In genomic region chr1:181018901-181019681, GRCh38 we compare ENCODE assay signal across 14 cellular contexts. TPM values are rescaled to one million over a fixed set of nuclear protein-coding genes. Genes with fewer than 3 reads are reported as not detected.
DNase-seq lines count a peak whose midpoint lies in the region; ATAC-seq and TF ChIP-seq lines count a peak whose summit lies in the region.
"Had no signal": no experiment of that assay in that cellular context is flagged by ENCODE, and none has a peak within 500 bp of the region (broad histone marks: within the 10 kb centered on the region; RNA-seq: fewer than 3 reads in every experiment).

No MANE protein-coding gene starts in this region.

- peaks cover 29% of the 10 kb centered on the region for H3K36me3 Mint-ChIP-seq in activated CD4-positive, alpha-beta memory T cell treated with anti-CD3 and anti-CD28 coated beads, Interleukin-2, amount 10 ng/mL, durations not matched to agents 7 days and 5 days (ENCODE audit: low read depth)

- no peak overlapping the region for H3K4me3 ChIP-seq in BLaER1
- peak overlapping the region; percentile 1; the same call in 1 of the 2 replicates for H3K4me3 ChIP-seq in DOHH2 (ENCODE audit: low read length)
- H3K4me3 ChIP-seq in mesenchymal stem cell (ENCODE audit: insufficient read depth in 1 of 2, low read depth in 1 of 2, low read length in 2 of 2), result no peak overlapping the region
- H3K4me3 ChIP-seq: pancreas had no signal

- H2AK5ac ChIP-seq in mesenchymal stem cell (ENCODE audit: low read length, severe bottlenecking), result no peak overlapping the region

- H3K36me3 ChIP-seq in BLaER1, result peaks cover 21% of the 10 kb centered on the region
- peaks cover 10% of the 10 kb centered on the region for H3K36me3 ChIP-seq in DOHH2 (ENCODE audit: control insufficient read depth, low read length)
- H3K36me3 ChIP-seq in mesenchymal stem cell (ENCODE audit: control insufficient read depth in 1 of 2, insufficient read depth in 2 of 2, low read depth in 1 of 2, low read length in 2 of 2), result no peaks in the 10 kb centered on the region
- H3K36me3 ChIP-seq: pancreas had no signal

- no peak overlapping the region for H3K4ac ChIP-seq in mesenchymal stem cell (ENCODE audit: low read depth in 1 of 2, low read length in 2 of 2)

- no peaks in the 10 kb centered on the region for H3F3A ChIP-seq in DOHH2 (ENCODE audit: control insufficient read depth, insufficient read depth)

- no peak for ATAC-seq in GM18861 (IDR thresholded peaks at IDR 0.05; ENCODE audit: unreplicated experiment)
- ATAC-seq: left colon, pancreas had no signal

- peak overlapping the region; percentile 60 for H3K27ac Mint-ChIP-seq in activated CD4-positive, alpha-beta memory T cell treated with anti-CD3 and anti-CD28 coated beads, Interleukin-2, amount 10 ng/mL, durations not matched to agents 7 days and 5 days

- H3K9me3 Mint-ChIP-seq in activated CD4-positive, alpha-beta memory T cell treated with anti-CD3 and anti-CD28 coated beads, Interleukin-2, amount 10 ng/mL, durations not matched to agents 7 days and 5 days, result no peaks in the 10 kb centered on the region

- no peaks in the 10 kb centered on the region for H3K9me2 ChIP-seq in DOHH2 (replicated peaks; ENCODE audit: control insufficient read depth, low read length)

- H3K79me1 ChIP-seq in mesenchymal stem cell (replicated peaks; ENCODE audit: low read length, poor library complexity, severe bottlenecking), result peaks cover 3% of the 10 kb centered on the region

- H3K4me1 ChIP-seq in BLaER1 (peaks cover 42% of the 10 kb centered on the region), DOHH2 (ENCODE audit: control insufficient read depth, low read length) (peaks cover 52% of the 10 kb centered on the region), mesenchymal stem cell (ENCODE audit: control insufficient read depth, insufficient read depth, low read depth, low read length) (peaks cover 5% of the 10 kb centered on the region)

- H3K9me3 ChIP-seq in BLaER1 (no peaks in the 10 kb centered on the region; the same call in 1 of the 2 replicates), DOHH2 (ENCODE audit: control insufficient read depth, insufficient read depth, low read length) (no peaks in the 10 kb centered on the region), mesenchymal stem cell (ENCODE audit: control insufficient read depth, low read length) (no peaks in the 10 kb centered on the region)
- H3K9me3 ChIP-seq: pancreas had no signal

- H3K4me3 Mint-ChIP-seq in activated CD4-positive, alpha-beta memory T cell treated with anti-CD3 and anti-CD28 coated beads, Interleukin-2, amount 10 ng/mL, durations not matched to agents 7 days and 5 days, result peak overlapping the region; percentile 21

- TF ChIP-seq CTCF in DOHH2 (IDR thresholded peaks at IDR 0.05; ENCODE audit: low read depth, low read length, poor library complexity, severe bottlenecking), result no peak

- H2AFZ ChIP-seq in mesenchymal stem cell (ENCODE audit: low read depth, low read length), result no peak overlapping the region

- no peak overlapping the region for H3K18ac ChIP-seq in mesenchymal stem cell (ENCODE audit: low read depth in 1 of 2, low read length in 2 of 2)

- H3K27ac ChIP-seq in BLaER1 (no peak overlapping the region), DOHH2 (ENCODE audit: low read depth, low read length) (no peak overlapping the region), mesenchymal stem cell (ENCODE audit: low read length, poor library complexity, severe bottlenecking) (no peak overlapping the region)
- H3K27ac ChIP-seq: pancreas had no signal

- 0% methylated on average over 1 of the region's 1 CpG for WGBS in mesenchymal stem cell

- no peak overlapping the region for H3K23ac ChIP-seq in mesenchymal stem cell (ENCODE audit: low read length in 2 of 2)

- H4K20me1 ChIP-seq in BLaER1 (peaks cover 73% of the 10 kb centered on the region), DOHH2 (ENCODE audit: control insufficient read depth, insufficient read depth, low read depth, low read length) (peaks cover 9% of the 10 kb centered on the region; the same call in 1 of the 2 replicates)

- H2BK15ac ChIP-seq in mesenchymal stem cell (ENCODE audit: low read depth, poor library complexity, severe bottlenecking), result no peak overlapping the region

- CTCF ChIA-PET in activated CD4-positive, alpha-beta memory T cell treated with anti-CD3 and anti-CD28 coated beads, Interleukin-2, amount 10 ng/mL, durations not matched to agents 7 days and 5 days (lab: Charles Lee), result interaction anchor here (1.1 to 1.9 kb wide), 5 partner anchors 9 to 503 kb away, joined by 3 to 8 read pairs (median 4); no protein-coding TSS in a partner anchor

- H3K14ac ChIP-seq in mesenchymal stem cell (ENCODE audit: low read length in 2 of 2), result peak overlapping the region in 1 of 2 experiments; percentile 36

- no peak overlapping the region for H2BK120ac ChIP-seq in mesenchymal stem cell (ENCODE audit: low read depth, low read length)

- POLR2A ChIA-PET in activated CD4-positive, alpha-beta memory T cell treated with anti-CD3 and anti-CD28 coated beads, Interleukin-2, amount 10 ng/mL, durations not matched to agents 7 days and 5 days (lab: Charles Lee), result interaction anchor here (0.9 to 2.7 kb wide), 7 partner anchors 14 to 140 kb away, joined by 3 to 14 read pairs (median 4); partner anchors contain the start of gene MR1

- H3K4me2 ChIP-seq in BLaER1 (0 out of 2 replicates have a peak overlapping the region, but pooled peaks have one; percentile 9), DOHH2 (ENCODE audit: low read length) (peak overlapping the region; percentile 9), mesenchymal stem cell (ENCODE audit: low read length, poor library complexity, severe bottlenecking) (no peak overlapping the region)

- DNase-seq in activated CD4-positive, alpha-beta memory T cell treated with anti-CD3 and anti-CD28 coated beads, Interleukin-2, amount 10 ng/mL, durations not matched to agents 7 days and 5 days, result no peak
- DNase-seq in mesenchymal stem cell (no peak), NCI-H774 (lab: John Stamatoyannopoulos, UW) (no peak), retina (no peak)
- DNase-seq: activated CD4-positive, CD25-positive, alpha-beta regulatory T cell; amniotic stem cell; left colon; NCI-H1092; NCI-H510A treated with DMSO at 0.1 percent for 48 hours; pancreas; stimulated activated naive CD4-positive, alpha-beta T cell had no signal

- no peak overlapping the region for H2BK12ac ChIP-seq in mesenchymal stem cell (ENCODE audit: low read length in 2 of 2)

- no peaks in the 10 kb centered on the region for H3K27me3 ChIP-seq in BLaER1
- no peaks in the 10 kb centered on the region for H3K27me3 ChIP-seq in DOHH2 (ENCODE audit: control insufficient read depth, low read length)
- H3K27me3 ChIP-seq in mesenchymal stem cell (ENCODE audit: control insufficient read depth in 1 of 2, insufficient read depth in 1 of 2, low read length in 2 of 2), result no peaks in the 10 kb centered on the region
- H3K27me3 ChIP-seq: pancreas had no signal

- H3K27me3 Mint-ChIP-seq in activated CD4-positive, alpha-beta memory T cell treated with anti-CD3 and anti-CD28 coated beads, Interleukin-2, amount 10 ng/mL, durations not matched to agents 7 days and 5 days, result no peaks in the 10 kb centered on the region

- no peak overlapping the region for H2BK5ac ChIP-seq in mesenchymal stem cell (ENCODE audit: low read depth, low read length, poor library complexity, severe bottlenecking)

- H3K79me2 ChIP-seq in DOHH2 (ENCODE audit: control insufficient read depth, low read length), result peaks cover 83% of the 10 kb centered on the region

- H3K9ac ChIP-seq in BLaER1 (no peak overlapping the region), mesenchymal stem cell (ENCODE audit: low read length) (no peak overlapping the region)

- peak overlapping the region; percentile 68 for H4K8ac ChIP-seq in mesenchymal stem cell (ENCODE audit: low read length)

- peaks cover 48% of the 10 kb centered on the region for H3K4me1 Mint-ChIP-seq in activated CD4-positive, alpha-beta memory T cell treated with anti-CD3 and anti-CD28 coated beads, Interleukin-2, amount 10 ng/mL, durations not matched to agents 7 days and 5 days

- peak overlapping the region; percentile 45 for H4K91ac ChIP-seq in mesenchymal stem cell (ENCODE audit: low read length)

RNA-seq across cellular contexts. Expression of gene STX6, which starts 3.6 kb away (rescaled TPM):
- 10 to 100 TPM; 20.6 to 21.0 TPM for total RNA-seq in activated CD4-positive, alpha-beta memory T cell treated with anti-CD3 and anti-CD28 coated beads, Interleukin-2, amount 10 ng/mL, durations not matched to agents 7 days and 5 days
- polyA plus RNA-seq in mesenchymal stem cell (2013, experiment 1 of 2), result 11.2 TPM
- 10.8 TPM for polyA plus RNA-seq in mesenchymal stem cell (2013, experiment 2 of 2)

RNA-seq across cellular contexts. Expression of gene MR1, which starts 14.7 kb away (rescaled TPM):
- total RNA-seq in activated CD4-positive, alpha-beta memory T cell treated with anti-CD3 and anti-CD28 coated beads, Interleukin-2, amount 10 ng/mL, durations not matched to agents 7 days and 5 days, result 10 to 100 TPM; 36.4 to 36.5 TPM
- 2.2 TPM for polyA plus RNA-seq in mesenchymal stem cell (2013, experiment 1 of 2)
- 2.2 TPM for polyA plus RNA-seq in mesenchymal stem cell (2013, experiment 2 of 2)
